In the genomic region with DNA sequence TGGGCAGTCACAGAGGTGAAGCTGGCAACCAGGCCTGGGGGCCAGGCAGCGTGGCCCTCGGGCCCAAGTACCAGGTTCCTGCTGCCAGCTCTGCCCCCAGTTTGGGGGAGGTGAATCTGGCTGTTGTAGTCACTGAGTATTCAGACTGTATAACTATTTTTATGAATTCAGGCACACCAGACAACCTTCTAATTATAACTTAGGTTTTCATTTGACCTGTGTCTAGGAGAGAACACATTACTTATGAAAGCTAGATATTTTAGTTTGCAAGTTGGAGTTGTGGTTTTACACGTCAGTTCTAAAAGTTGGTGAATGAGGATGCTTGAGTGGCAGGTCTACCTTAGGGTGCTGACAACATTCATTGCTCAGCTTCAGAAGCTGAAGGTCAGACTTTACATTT, we compare ENCODE assay signal across 14 cellular contexts.
DNase-seq lines count a peak whose midpoint lies in the region; ATAC-seq and TF ChIP-seq lines count a peak whose summit lies in the region.
"Had no signal": no experiment of that assay in that cellular context is flagged by ENCODE, and none has a peak within 500 bp of the region (broad histone marks: within the 10 kb centered on the region; RNA-seq: fewer than 3 reads in every experiment).

No MANE protein-coding gene starts in this region.

- no peak overlapping the region for H3K4me3 ChIP-seq in smooth muscle cell

- H3K4me1 ChIP-seq in smooth muscle cell (ENCODE audit: low read depth): no peaks in the 10 kb centered on the region

- H3K36me3 Mint-ChIP-seq in type B pancreatic cell: peaks cover 8% of the 10 kb centered on the region

- 95% methylated on average over 3 of the region's 3 CpGs for WGBS in smooth muscle cell (ENCODE audit: low lambda C conversion rate)

- H3F3A ChIP-seq in smooth muscle cell (ENCODE audit: low read depth): no peaks in the 10 kb centered on the region

- H3K27ac Mint-ChIP-seq in type B pancreatic cell: no peak overlapping the region
- H3K27ac Mint-ChIP-seq: nephron had no signal

- H3K9me3 ChIP-seq in smooth muscle cell (replicated peaks; ENCODE audit: low read depth): no peaks in the 10 kb centered on the region

- H3K4me2 ChIP-seq in smooth muscle cell: no peak overlapping the region

- CTCF ChIA-PET in HEK293T (lab: Yijun Ruan, JAX): interaction anchor here (1.1 to 3.1 kb wide), 3 partner anchors 11 to 30 kb away, joined by 4 to 31 read pairs (median 4); no protein-coding TSS in a partner anchor

- H3K36me3 ChIP-seq in smooth muscle cell (ENCODE audit: low read depth): no peaks in the 10 kb centered on the region

- DNase-seq in Right ventricle myocardium superior: no peak
- DNase-seq in cardiac septum (ENCODE audit: low spot score): no peak
- DNase-seq in smooth muscle cell (lab: John Stamatoyannopoulos, UW; ENCODE audit: unreplicated experiment): no peak
- DNase-seq in EL: no peak
- no peak for DNase-seq in HEK293T (ENCODE audit: extremely low spot score)
- DNase-seq in type B pancreatic cell (ENCODE audit: extremely low spot score, unreplicated experiment): no peak
- DNase-seq: activated CD4-positive, alpha-beta T cell treated with anti-CD3 and anti-CD28 coated beads for 48 hours; aorta; NCI-H187 treated with DMSO at 0.1 percent for 48 hours; SIG-M5; substantia nigra had no signal

- intact Hi-C loops in Right ventricle myocardium superior (cut with DNase I): no loop called here
- intact Hi-C loops in cardiac septum (cut with DNase I): loop anchor here (2.0 to 5.0 kb wide), 2 partner anchors 31 to 111 kb away; a partner anchor contains a TSS

- H2AFZ ChIP-seq in smooth muscle cell (ENCODE audit: low read depth): no peak overlapping the region

- peak; percentile 14 for ATAC-seq in Right ventricle myocardium superior (ENCODE audit: poor library complexity)
- ATAC-seq in GM21786 (IDR thresholded peaks at IDR 0.05; ENCODE audit: unreplicated experiment): peak; percentile 70
- ATAC-seq in HG03432 (IDR thresholded peaks at IDR 0.05; ENCODE audit: unreplicated experiment): peak; percentile 71

- H3K27me3 Mint-ChIP-seq in type B pancreatic cell: no peaks in the 10 kb centered on the region

- no peaks in the 10 kb centered on the region for H3K27me3 ChIP-seq in smooth muscle cell (ENCODE audit: low read depth)

- H3K9me3 Mint-ChIP-seq in type B pancreatic cell: no peaks in the 10 kb centered on the region

- TF ChIP-seq CTCF in smooth muscle cell (IDR thresholded peaks at IDR 0.05; ENCODE audit: borderline replicate concordance, insufficient read depth, poor library complexity, severe bottlenecking) (no peak), type B pancreatic cell (conservative IDR thresholded peaks at IDR 0.05) (no peak)

- peaks cover 61% of the 10 kb centered on the region for H4K20me1 ChIP-seq in smooth muscle cell (ENCODE audit: low read depth)

- H3K79me2 ChIP-seq in smooth muscle cell (ENCODE audit: low read depth): peaks cover 96% of the 10 kb centered on the region

- peak overlapping the region; percentile 2 for H3K27ac ChIP-seq in smooth muscle cell (ENCODE audit: low read depth)

- POLR2A ChIA-PET in HEK293T (lab: Yijun Ruan, JAX): no interaction called here

- peaks cover 15% of the 10 kb centered on the region for H3K4me1 Mint-ChIP-seq in type B pancreatic cell (ENCODE audit: unreplicated experiment)

- no peak overlapping the region for H3K4me3 Mint-ChIP-seq in type B pancreatic cell
- H3K4me3 Mint-ChIP-seq: nephron had no signal

- no peak overlapping the region for H3K9ac ChIP-seq in smooth muscle cell (ENCODE audit: low read depth)

TF ChIP-seq in HEK293T, 16 proteins besides CTCF, POLR2A, EP300 and RAD21:
- TF ChIP-seq BHLHE40 (IDR thresholded peaks at IDR 0.05; ENCODE audit: borderline replicate concordance) (no peak), ELF4 (IDR thresholded peaks at IDR 0.05) (no peak), L3MBTL2 (conservative IDR thresholded peaks at IDR 0.05) (no peak), CTBP1 (IDR thresholded peaks at IDR 0.05; ENCODE audit: borderline replicate concordance) (no peak), NFRKB (IDR thresholded peaks at IDR 0.05) (no peak)

Comparison
In these comparisons a context has a peak if more than half of its experiments do, and no peak if none do; other contexts are left out.
1. ATAC-seq: peak in every context shown above with its lines; median percentile 71 in HG03432; 70 in GM21786; 14 in Right ventricle myocardium superior.